In the genomic region with DNA sequence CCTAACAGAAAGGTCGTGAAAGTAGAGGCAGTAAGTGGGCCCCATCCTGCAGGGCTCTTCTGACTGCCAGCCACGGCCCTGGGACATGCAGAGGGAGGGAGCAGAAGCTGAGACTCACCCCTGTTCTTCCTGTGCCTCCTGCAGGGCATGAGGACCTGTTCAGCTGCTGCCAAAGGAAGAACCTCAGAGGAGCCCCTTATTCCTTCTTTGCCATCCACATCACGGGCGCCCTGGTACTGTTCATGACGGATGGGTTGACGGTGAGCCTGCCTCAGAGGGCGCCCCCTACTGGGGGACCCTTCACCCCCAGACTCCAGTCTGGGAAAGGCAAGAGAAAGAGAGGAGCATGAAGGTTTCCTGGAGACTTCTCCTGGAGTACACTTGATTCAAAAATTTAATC, we compare ENCODE assay signal across 2 cellular contexts.
TF ChIP-seq lines count a peak whose summit lies in the region.

No MANE protein-coding gene starts in this region.

TF ChIP-seq in WTC11, 78 proteins besides CTCF, POLR2A, EP300 and RAD21 (continued from another document):
- TF ChIP-seq, protein P1, sequence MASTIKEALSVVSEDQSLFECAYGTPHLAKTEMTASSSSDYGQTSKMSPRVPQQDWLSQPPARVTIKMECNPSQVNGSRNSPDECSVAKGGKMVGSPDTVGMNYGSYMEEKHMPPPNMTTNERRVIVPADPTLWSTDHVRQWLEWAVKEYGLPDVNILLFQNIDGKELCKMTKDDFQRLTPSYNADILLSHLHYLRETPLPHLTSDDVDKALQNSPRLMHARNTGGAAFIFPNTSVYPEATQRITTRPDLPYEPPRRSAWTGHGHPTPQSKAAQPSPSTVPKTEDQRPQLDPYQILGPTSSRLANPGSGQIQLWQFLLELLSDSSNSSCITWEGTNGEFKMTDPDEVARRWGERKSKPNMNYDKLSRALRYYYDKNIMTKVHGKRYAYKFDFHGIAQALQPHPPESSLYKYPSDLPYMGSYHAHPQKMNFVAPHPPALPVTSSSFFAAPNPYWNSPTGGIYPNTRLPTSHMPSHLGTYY (CRISPR knock-in tag; IDR thresholded peaks at IDR 0.05): no peak

TF ChIP-seq in HepG2, 621 proteins besides CTCF, POLR2A, EP300 and RAD21 (continued from another document):
- TF ChIP-seq, protein P2, sequence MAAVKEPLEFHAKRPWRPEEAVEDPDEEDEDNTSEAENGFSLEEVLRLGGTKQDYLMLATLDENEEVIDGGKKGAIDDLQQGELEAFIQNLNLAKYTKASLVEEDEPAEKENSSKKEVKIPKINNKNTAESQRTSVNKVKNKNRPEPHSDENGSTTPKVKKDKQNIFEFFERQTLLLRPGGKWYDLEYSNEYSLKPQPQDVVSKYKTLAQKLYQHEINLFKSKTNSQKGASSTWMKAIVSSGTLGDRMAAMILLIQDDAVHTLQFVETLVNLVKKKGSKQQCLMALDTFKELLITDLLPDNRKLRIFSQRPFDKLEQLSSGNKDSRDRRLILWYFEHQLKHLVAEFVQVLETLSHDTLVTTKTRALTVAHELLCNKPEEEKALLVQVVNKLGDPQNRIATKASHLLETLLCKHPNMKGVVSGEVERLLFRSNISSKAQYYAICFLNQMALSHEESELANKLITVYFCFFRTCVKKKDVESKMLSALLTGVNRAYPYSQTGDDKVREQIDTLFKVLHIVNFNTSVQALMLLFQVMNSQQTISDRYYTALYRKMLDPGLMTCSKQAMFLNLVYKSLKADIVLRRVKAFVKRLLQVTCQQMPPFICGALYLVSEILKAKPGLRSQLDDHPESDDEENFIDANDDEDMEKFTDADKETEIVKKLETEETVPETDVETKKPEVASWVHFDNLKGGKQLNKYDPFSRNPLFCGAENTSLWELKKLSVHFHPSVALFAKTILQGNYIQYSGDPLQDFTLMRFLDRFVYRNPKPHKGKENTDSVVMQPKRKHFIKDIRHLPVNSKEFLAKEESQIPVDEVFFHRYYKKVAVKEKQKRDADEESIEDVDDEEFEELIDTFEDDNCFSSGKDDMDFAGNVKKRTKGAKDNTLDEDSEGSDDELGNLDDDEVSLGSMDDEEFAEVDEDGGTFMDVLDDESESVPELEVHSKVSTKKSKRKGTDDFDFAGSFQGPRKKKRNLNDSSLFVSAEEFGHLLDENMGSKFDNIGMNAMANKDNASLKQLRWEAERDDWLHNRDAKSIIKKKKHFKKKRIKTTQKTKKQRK (IDR thresholded peaks at IDR 0.05; ENCODE audit: low read length): no peak
- TF ChIP-seq SRSF1 (optimal IDR thresholded peaks at IDR 0.05; ENCODE audit: low read depth, low read length): no peak
- no peak for TF ChIP-seq MBNL3 (CRISPR knock-in tag; conservative IDR thresholded peaks at IDR 0.05)
- no peak for TF ChIP-seq ZNF121 (CRISPR knock-in tag; IDR thresholded peaks at IDR 0.05)
- no peak for TF ChIP-seq ZNF772 (CRISPR knock-in tag; IDR thresholded peaks at IDR 0.05)
- TF ChIP-seq ZBTB3 (CRISPR knock-in tag; IDR thresholded peaks at IDR 0.05; ENCODE audit: borderline replicate concordance, low read depth): no peak
- TF ChIP-seq, protein P3, sequence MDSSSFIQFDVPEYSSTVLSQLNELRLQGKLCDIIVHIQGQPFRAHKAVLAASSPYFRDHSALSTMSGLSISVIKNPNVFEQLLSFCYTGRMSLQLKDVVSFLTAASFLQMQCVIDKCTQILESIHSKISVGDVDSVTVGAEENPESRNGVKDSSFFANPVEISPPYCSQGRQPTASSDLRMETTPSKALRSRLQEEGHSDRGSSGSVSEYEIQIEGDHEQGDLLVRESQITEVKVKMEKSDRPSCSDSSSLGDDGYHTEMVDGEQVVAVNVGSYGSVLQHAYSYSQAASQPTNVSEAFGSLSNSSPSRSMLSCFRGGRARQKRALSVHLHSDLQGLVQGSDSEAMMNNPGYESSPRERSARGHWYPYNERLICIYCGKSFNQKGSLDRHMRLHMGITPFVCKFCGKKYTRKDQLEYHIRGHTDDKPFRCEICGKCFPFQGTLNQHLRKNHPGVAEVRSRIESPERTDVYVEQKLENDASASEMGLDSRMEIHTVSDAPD (CRISPR knock-in tag; IDR thresholded peaks at IDR 0.05): no peak
- TF ChIP-seq ZNF703 (CRISPR knock-in tag; IDR thresholded peaks at IDR 0.05; ENCODE audit: borderline replicate concordance): no peak
- no peak for TF ChIP-seq HDAC6 (IDR thresholded peaks at IDR 0.05; ENCODE audit: low read depth, low read length)
- TF ChIP-seq ZNF672 (CRISPR knock-in tag; IDR thresholded peaks at IDR 0.05): no peak
- TF ChIP-seq ZNF446 (CRISPR knock-in tag; IDR thresholded peaks at IDR 0.05): no peak
- TF ChIP-seq, protein P4, sequence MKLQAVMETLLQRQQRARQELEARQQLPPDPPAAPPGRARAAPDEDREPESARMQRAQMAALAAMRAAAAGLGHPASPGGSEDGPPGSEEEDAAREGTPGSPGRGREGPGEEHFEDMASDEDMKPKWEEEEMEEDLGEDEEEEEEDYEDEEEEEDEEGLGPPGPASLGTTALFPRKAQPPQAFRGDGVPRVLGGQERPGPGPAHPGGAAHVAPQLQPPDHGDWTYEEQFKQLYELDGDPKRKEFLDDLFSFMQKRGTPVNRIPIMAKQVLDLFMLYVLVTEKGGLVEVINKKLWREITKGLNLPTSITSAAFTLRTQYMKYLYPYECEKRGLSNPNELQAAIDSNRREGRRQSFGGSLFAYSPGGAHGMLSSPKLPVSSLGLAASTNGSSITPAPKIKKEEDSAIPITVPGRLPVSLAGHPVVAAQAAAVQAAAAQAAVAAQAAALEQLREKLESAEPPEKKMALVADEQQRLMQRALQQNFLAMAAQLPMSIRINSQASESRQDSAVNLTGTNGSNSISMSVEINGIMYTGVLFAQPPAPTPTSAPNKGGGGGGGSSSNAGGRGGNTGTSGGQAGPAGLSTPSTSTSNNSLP (IDR thresholded peaks at IDR 0.05; ENCODE audit: low read depth, low read length): no peak
- TF ChIP-seq, protein P5, sequence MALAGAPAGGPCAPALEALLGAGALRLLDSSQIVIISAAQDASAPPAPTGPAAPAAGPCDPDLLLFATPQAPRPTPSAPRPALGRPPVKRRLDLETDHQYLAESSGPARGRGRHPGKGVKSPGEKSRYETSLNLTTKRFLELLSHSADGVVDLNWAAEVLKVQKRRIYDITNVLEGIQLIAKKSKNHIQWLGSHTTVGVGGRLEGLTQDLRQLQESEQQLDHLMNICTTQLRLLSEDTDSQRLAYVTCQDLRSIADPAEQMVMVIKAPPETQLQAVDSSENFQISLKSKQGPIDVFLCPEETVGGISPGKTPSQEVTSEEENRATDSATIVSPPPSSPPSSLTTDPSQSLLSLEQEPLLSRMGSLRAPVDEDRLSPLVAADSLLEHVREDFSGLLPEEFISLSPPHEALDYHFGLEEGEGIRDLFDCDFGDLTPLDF (CRISPR knock-in tag; IDR thresholded peaks at IDR 0.05): no peak
- TF ChIP-seq, protein P6, sequence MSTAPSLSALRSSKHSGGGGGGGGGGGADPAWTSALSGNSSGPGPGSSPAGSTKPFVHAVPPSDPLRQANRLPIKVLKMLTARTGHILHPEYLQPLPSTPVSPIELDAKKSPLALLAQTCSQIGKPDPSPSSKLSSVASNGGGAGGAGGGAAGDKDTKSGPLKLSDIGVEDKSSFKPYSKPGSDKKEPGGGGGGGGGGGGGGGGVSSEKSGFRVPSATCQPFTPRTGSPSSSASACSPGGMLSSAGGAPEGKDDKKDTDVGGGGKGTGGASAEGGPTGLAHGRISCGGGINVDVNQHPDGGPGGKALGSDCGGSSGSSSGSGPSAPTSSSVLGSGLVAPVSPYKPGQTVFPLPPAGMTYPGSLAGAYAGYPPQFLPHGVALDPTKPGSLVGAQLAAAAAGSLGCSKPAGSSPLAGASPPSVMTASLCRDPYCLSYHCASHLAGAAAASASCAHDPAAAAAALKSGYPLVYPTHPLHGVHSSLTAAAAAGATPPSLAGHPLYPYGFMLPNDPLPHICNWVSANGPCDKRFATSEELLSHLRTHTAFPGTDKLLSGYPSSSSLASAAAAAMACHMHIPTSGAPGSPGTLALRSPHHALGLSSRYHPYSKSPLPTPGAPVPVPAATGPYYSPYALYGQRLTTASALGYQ (CRISPR knock-in tag; IDR thresholded peaks at IDR 0.05): no peak
